ENCODE assay signal across 1 cellular context in the genomic region with DNA sequence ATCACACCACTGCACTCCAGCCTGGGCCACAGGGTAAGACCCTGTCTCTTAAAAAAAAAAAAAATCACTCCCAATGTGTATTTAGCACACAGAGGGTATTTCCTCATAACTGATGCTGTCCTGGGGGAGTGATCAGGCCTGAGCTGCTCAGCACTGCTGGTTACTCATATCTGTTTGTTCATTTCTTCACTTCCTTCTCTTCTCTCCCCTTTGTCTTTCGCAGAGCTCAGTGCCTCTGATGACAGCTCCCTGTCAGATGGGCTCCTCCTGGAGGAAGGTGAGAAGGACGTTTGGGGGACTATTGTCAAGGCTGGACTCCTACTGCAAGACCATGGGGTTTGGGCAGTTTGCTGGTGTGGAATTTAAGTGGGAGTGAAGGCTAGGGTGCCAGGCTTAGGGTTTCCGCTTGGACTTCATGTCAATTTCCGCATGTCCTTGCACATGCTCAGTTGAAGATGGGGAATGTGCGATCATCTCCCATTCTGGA.
TF ChIP-seq lines count a peak whose summit lies in the region.

No MANE protein-coding gene starts in this region.

TF ChIP-seq in HepG2, 621 proteins besides CTCF, POLR2A, EP300 and RAD21 (continued from another document and continues in another):
- TF ChIP-seq, protein P1, sequence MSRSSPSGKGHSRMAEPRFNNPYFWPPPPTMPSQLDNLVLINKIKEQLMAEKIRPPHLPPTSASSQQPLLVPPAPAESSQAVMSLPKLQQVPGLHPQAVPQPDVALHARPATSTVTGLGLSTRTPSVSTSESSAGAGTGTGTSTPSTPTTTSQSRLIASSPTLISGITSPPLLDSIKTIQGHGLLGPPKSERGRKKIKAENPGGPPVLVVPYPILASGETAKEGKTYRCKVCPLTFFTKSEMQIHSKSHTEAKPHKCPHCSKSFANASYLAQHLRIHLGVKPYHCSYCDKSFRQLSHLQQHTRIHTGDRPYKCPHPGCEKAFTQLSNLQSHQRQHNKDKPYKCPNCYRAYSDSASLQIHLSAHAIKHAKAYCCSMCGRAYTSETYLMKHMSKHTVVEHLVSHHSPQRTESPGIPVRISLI (CRISPR knock-in tag; IDR thresholded peaks at IDR 0.05; ENCODE audit: borderline replicate concordance), result peak; percentile 86
- peak; percentile 84 for TF ChIP-seq CEBPB (IDR thresholded peaks at IDR 0.05; ENCODE audit: borderline replicate concordance, low read depth, low read length)
- TF ChIP-seq ZNF274 (CRISPR knock-in tag; IDR thresholded peaks at IDR 0.05), result no peak
- no peak for TF ChIP-seq SMAD9 (CRISPR knock-in tag; IDR thresholded peaks at IDR 0.05)
- 0 out of 2 replicates have a peak, but pooled peaks have one; percentile 14 for TF ChIP-seq IRF2 (CRISPR knock-in tag; IDR thresholded peaks at IDR 0.05)
- peak; percentile 42 for TF ChIP-seq SAP130 (CRISPR knock-in tag; IDR thresholded peaks at IDR 0.05; ENCODE audit: low read depth)
- 0 out of 2 replicates have a peak, but pooled peaks have one; percentile 12 for TF ChIP-seq RCOR2 (CRISPR knock-in tag; IDR thresholded peaks at IDR 0.05)
- TF ChIP-seq, protein P2, sequence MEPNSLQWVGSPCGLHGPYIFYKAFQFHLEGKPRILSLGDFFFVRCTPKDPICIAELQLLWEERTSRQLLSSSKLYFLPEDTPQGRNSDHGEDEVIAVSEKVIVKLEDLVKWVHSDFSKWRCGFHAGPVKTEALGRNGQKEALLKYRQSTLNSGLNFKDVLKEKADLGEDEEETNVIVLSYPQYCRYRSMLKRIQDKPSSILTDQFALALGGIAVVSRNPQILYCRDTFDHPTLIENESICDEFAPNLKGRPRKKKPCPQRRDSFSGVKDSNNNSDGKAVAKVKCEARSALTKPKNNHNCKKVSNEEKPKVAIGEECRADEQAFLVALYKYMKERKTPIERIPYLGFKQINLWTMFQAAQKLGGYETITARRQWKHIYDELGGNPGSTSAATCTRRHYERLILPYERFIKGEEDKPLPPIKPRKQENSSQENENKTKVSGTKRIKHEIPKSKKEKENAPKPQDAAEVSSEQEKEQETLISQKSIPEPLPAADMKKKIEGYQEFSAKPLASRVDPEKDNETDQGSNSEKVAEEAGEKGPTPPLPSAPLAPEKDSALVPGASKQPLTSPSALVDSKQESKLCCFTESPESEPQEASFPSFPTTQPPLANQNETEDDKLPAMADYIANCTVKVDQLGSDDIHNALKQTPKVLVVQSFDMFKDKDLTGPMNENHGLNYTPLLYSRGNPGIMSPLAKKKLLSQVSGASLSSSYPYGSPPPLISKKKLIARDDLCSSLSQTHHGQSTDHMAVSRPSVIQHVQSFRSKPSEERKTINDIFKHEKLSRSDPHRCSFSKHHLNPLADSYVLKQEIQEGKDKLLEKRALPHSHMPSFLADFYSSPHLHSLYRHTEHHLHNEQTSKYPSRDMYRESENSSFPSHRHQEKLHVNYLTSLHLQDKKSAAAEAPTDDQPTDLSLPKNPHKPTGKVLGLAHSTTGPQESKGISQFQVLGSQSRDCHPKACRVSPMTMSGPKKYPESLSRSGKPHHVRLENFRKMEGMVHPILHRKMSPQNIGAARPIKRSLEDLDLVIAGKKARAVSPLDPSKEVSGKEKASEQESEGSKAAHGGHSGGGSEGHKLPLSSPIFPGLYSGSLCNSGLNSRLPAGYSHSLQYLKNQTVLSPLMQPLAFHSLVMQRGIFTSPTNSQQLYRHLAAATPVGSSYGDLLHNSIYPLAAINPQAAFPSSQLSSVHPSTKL (CRISPR knock-in tag; IDR thresholded peaks at IDR 0.05), result peak; percentile 61; the same call in 1 of the 2 replicates
- TF ChIP-seq ZNF816 (CRISPR knock-in tag; IDR thresholded peaks at IDR 0.05; ENCODE audit: borderline replicate concordance), result no peak
- TF ChIP-seq MED1 (CRISPR knock-in tag; IDR thresholded peaks at IDR 0.05), result no peak
- TF ChIP-seq ZNF775 (CRISPR knock-in tag; IDR thresholded peaks at IDR 0.05; ENCODE audit: borderline replicate concordance), result no peak
- TF ChIP-seq, protein P3, sequence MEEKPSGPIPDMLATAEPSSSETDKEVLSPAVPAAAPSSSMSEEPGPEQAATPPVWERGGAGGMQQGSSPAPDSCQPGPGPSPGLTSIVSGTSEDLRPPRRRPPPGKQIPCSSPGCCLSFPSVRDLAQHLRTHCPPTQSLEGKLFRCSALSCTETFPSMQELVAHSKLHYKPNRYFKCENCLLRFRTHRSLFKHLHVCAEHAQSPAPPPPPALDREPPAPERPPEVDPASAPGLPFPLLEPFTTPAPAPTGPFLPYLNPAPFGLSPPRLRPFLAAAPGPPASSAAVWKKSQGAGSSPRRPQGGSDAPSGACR (CRISPR knock-in tag; IDR thresholded peaks at IDR 0.05), result no peak
- TF ChIP-seq, protein P4, sequence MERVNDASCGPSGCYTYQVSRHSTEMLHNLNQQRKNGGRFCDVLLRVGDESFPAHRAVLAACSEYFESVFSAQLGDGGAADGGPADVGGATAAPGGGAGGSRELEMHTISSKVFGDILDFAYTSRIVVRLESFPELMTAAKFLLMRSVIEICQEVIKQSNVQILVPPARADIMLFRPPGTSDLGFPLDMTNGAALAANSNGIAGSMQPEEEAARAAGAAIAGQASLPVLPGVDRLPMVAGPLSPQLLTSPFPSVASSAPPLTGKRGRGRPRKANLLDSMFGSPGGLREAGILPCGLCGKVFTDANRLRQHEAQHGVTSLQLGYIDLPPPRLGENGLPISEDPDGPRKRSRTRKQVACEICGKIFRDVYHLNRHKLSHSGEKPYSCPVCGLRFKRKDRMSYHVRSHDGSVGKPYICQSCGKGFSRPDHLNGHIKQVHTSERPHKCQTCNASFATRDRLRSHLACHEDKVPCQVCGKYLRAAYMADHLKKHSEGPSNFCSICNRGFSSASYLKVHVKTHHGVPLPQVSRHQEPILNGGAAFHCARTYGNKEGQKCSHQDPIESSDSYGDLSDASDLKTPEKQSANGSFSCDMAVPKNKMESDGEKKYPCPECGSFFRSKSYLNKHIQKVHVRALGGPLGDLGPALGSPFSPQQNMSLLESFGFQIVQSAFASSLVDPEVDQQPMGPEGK (CRISPR knock-in tag; IDR thresholded peaks at IDR 0.05), result peak; percentile 71
- TF ChIP-seq SALL1 (CRISPR knock-in tag; IDR thresholded peaks at IDR 0.05), result peak; percentile 60
- 0 out of 2 replicates have a peak, but pooled peaks have one; percentile 34 for TF ChIP-seq GATAD1 (CRISPR knock-in tag; IDR thresholded peaks at IDR 0.05)
- TF ChIP-seq, protein P5, sequence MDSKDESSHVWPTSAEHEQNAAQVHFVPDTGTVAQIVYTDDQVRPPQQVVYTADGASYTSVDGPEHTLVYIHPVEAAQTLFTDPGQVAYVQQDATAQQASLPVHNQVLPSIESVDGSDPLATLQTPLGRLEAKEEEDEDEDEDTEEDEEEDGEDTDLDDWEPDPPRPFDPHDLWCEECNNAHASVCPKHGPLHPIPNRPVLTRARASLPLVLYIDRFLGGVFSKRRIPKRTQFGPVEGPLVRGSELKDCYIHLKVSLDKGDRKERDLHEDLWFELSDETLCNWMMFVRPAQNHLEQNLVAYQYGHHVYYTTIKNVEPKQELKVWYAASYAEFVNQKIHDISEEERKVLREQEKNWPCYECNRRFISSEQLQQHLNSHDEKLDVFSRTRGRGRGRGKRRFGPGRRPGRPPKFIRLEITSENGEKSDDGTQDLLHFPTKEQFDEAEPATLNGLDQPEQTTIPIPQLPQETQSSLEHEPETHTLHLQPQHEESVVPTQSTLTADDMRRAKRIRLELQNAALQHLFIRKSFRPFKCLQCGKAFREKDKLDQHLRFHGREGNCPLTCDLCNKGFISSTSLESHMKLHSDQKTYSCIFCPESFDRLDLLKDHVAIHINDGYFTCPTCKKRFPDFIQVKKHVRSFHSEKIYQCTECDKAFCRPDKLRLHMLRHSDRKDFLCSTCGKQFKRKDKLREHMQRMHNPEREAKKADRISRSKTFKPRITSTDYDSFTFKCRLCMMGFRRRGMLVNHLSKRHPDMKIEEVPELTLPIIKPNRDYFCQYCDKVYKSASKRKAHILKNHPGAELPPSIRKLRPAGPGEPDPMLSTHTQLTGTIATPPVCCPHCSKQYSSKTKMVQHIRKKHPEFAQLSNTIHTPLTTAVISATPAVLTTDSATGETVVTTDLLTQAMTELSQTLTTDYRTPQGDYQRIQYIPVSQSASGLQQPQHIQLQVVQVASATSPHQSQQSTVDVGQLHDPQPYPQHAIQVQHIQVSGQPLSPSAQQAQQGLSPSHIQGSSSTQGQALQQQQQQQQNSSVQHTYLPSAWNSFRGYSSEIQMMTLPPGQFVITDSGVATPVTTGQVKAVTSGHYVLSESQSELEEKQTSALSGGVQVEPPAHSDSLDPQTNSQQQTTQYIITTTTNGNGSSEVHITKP (CRISPR knock-in tag; IDR thresholded peaks at IDR 0.05; ENCODE audit: low read depth), result peak; percentile 65; the same call in 1 of the 2 replicates
- TF ChIP-seq STAG1 (CRISPR knock-in tag; IDR thresholded peaks at IDR 0.05), result peak; percentile 25
- peak; percentile 84 for TF ChIP-seq GFI1 (CRISPR knock-in tag; IDR thresholded peaks at IDR 0.05; ENCODE audit: borderline replicate concordance)
- peak; percentile 86 for TF ChIP-seq FOSL2 (CRISPR knock-in tag; IDR thresholded peaks at IDR 0.05)
- TF ChIP-seq ZNF263 (CRISPR knock-in tag; IDR thresholded peaks at IDR 0.05), result peak; percentile 42; the same call in 1 of the 2 replicates
- TF ChIP-seq, protein P6, sequence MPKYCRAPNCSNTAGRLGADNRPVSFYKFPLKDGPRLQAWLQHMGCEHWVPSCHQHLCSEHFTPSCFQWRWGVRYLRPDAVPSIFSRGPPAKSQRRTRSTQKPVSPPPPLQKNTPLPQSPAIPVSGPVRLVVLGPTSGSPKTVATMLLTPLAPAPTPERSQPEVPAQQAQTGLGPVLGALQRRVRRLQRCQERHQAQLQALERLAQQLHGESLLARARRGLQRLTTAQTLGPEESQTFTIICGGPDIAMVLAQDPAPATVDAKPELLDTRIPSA (CRISPR knock-in tag; IDR thresholded peaks at IDR 0.05; ENCODE audit: borderline replicate concordance), result no peak
- TF ChIP-seq HMG20A (CRISPR knock-in tag; IDR thresholded peaks at IDR 0.05; ENCODE audit: borderline replicate concordance), result peak; percentile 42; the same call in 1 of the 2 replicates
- no peak for TF ChIP-seq FOXP1 (IDR thresholded peaks at IDR 0.05)
- TF ChIP-seq FOXP1 (CRISPR knock-in tag; IDR thresholded peaks at IDR 0.05), result no peak
- TF ChIP-seq SKI (IDR thresholded peaks at IDR 0.05; ENCODE audit: partially characterized antibody), result peak; percentile 37
- no peak for TF ChIP-seq ZSCAN25 (CRISPR knock-in tag; IDR thresholded peaks at IDR 0.05)
- no peak for TF ChIP-seq ZIK1 (CRISPR knock-in tag; IDR thresholded peaks at IDR 0.05; ENCODE audit: borderline replicate concordance, low read depth)
- no peak for TF ChIP-seq SYNCRIP (IDR thresholded peaks at IDR 0.05; ENCODE audit: insufficient read depth, low read depth, low read length)
- peak; percentile 47; the same call in 1 of the 2 replicates for TF ChIP-seq NCOA2 (CRISPR knock-in tag; IDR thresholded peaks at IDR 0.05)
- TF ChIP-seq PHB2 (IDR thresholded peaks at IDR 0.05; ENCODE audit: partially characterized antibody), result no peak
- TF ChIP-seq, protein P7, sequence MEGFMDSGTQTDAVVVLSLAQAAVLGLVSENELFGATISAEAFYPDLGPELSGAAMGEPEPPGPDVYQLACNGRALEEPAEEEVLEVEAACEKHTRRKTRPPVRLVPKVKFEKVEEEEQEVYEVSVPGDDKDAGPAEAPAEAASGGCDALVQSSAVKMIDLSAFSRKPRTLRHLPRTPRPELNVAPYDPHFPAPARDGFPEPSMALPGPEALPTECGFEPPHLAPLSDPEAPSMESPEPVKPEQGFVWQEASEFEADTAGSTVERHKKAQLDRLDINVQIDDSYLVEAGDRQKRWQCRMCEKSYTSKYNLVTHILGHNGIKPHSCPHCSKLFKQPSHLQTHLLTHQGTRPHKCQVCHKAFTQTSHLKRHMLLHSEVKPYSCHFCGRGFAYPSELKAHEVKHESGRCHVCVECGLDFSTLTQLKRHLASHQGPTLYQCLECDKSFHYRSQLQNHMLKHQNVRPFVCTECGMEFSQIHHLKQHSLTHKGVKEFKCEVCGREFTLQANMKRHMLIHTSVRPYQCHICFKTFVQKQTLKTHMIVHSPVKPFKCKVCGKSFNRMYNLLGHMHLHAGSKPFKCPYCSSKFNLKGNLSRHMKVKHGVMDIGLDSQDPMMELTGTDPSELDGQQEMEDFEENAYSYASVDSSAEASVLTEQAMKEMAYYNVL (CRISPR knock-in tag; IDR thresholded peaks at IDR 0.05; ENCODE audit: borderline replicate concordance), result peak; percentile 97
- no peak for TF ChIP-seq ATM (IDR thresholded peaks at IDR 0.05; ENCODE audit: borderline replicate concordance)
- no peak for TF ChIP-seq SOX6 (IDR thresholded peaks at IDR 0.05)
- peak; percentile 83 for TF ChIP-seq SOX6 (CRISPR knock-in tag; IDR thresholded peaks at IDR 0.05)
- TF ChIP-seq SMAD3 (CRISPR knock-in tag; IDR thresholded peaks at IDR 0.05), result 0 out of 2 replicates have a peak, but pooled peaks have one; percentile 23
- TF ChIP-seq, protein P8, sequence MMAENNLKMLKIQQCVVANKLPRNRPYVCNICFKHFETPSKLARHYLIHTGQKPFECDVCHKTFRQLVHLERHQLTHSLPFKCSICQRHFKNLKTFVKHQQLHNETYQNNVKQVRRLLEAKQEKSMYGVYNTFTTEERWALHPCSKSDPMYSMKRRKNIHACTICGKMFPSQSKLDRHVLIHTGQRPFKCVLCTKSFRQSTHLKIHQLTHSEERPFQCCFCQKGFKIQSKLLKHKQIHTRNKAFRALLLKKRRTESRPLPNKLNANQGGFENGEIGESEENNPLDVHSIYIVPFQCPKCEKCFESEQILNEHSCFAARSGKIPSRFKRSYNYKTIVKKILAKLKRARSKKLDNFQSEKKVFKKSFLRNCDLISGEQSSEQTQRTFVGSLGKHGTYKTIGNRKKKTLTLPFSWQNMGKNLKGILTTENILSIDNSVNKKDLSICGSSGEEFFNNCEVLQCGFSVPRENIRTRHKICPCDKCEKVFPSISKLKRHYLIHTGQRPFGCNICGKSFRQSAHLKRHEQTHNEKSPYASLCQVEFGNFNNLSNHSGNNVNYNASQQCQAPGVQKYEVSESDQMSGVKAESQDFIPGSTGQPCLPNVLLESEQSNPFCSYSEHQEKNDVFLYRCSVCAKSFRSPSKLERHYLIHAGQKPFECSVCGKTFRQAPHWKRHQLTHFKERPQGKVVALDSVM (CRISPR knock-in tag; IDR thresholded peaks at IDR 0.05), result 0 out of 2 replicates have a peak, but pooled peaks have one; percentile 32
- TF ChIP-seq ZNF460 (CRISPR knock-in tag; IDR thresholded peaks at IDR 0.05; ENCODE audit: borderline replicate concordance), result no peak
- 0 out of 2 replicates have a peak, but pooled peaks have one; percentile 23 for TF ChIP-seq PPARG (CRISPR knock-in tag; conservative IDR thresholded peaks at IDR 0.05)
- no peak for TF ChIP-seq CC2D1A (CRISPR knock-in tag; IDR thresholded peaks at IDR 0.05)
- TF ChIP-seq, protein P9, sequence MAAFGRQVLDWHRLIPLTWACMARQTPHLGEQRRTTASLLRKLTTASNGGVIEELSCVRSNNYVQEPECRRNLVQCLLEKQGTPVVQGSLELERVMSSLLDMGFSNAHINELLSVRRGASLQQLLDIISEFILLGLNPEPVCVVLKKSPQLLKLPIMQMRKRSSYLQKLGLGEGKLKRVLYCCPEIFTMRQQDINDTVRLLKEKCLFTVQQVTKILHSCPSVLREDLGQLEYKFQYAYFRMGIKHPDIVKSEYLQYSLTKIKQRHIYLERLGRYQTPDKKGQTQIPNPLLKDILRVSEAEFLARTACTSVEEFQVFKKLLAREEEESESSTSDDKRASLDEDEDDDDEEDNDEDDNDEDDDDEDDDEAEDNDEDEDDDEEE (CRISPR knock-in tag; IDR thresholded peaks at IDR 0.05), result no peak
- TF ChIP-seq, protein P10, sequence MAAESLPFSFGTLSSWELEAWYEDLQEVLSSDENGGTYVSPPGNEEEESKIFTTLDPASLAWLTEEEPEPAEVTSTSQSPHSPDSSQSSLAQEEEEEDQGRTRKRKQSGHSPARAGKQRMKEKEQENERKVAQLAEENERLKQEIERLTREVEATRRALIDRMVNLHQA (CRISPR knock-in tag; IDR thresholded peaks at IDR 0.05), result no peak
- peak; percentile 69 for TF ChIP-seq ELF3 (CRISPR knock-in tag; IDR thresholded peaks at IDR 0.05)
- 0 out of 2 replicates have a peak, but pooled peaks have one; percentile 36 for TF ChIP-seq HMG20B (CRISPR knock-in tag; conservative IDR thresholded peaks at IDR 0.05)
